ENCODE assay signal across 8 cellular contexts in the genomic region with DNA sequence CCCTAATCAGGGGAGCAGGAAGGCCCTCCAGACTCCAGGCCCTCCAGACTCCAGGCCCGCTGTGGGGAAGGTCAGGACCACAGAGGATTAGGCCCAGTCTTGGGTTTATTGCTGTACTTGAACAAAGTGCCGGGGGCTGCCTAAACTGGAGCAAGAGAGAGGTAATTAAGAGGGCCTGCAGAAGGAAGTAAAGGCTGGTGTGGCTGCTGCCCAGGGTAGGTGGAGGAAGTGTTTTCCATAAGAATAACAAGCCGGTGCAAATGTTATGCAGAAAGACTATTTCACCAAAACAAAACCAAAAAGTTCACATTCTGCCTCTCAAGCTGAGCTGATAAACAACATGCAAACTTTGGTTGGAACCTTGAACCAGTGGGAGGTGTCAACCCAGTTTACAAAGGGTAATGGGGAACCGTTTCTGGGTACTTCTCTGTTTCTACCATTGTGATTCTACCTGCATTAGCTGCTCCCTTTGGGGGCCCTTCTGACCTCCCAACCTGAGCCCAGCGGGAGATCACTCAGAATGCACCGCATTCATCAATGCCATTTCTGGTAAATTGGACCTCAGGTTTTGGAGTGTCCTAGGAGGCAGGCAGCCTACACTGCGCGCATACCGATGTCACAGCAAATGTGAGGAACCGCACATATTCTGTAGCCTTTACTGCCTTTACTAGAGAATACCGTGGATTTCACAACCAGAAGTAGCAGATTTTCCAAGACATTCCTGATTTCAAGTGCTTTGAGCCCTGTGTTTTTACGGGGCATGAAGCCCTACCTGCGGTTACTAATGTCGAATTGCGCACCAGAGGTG. TPM values are rescaled to one million over a fixed set of nuclear protein-coding genes. Genes with fewer than 3 reads are reported as not detected.
DNase-seq lines count a peak whose midpoint lies in the region; ATAC-seq and TF ChIP-seq lines count a peak whose summit lies in the region.

No MANE protein-coding gene starts in this region.

- H3K36me3 ChIP-seq in BLaER1 treated with 17β-estradiol and CSF1 and Interleukin-3, amounts not matched to agents 10 nM and 100 nM, result no peaks in the 10 kb centered on the region
- H3K36me3 ChIP-seq in IMR-90 (ENCODE audit: control insufficient read depth, insufficient read depth, low read length), result no peaks in the 10 kb centered on the region
- no peaks in the 10 kb centered on the region for H3K36me3 ChIP-seq in duodenal mucosa (ENCODE audit: control insufficient read depth in 1 of 2, insufficient read depth in 2 of 2, low read length in 2 of 2)
- no peaks in the 10 kb centered on the region for H3K36me3 ChIP-seq in neural cell (ENCODE audit: insufficient read depth, low read length)

- H3K4me1 ChIP-seq in BLaER1 treated with 17β-estradiol and CSF1 and Interleukin-3, amounts not matched to agents 10 nM and 100 nM, result peaks cover 16 to 41% (median 34%) of the 10 kb centered on the region in 10 experiments; a peak in 18 of 20 replicates
- H3K4me1 ChIP-seq in IMR-90 (ENCODE audit: control insufficient read depth, insufficient read depth, low read length), result peaks cover 2% of the 10 kb centered on the region; the same call in 1 of the 2 replicates
- peaks cover 4 to 6% of the 10 kb centered on the region in 2 donors for H3K4me1 ChIP-seq in duodenal mucosa (ENCODE audit: control insufficient read depth in 1 of 2, insufficient read depth in 2 of 2, low read length in 2 of 2)

- no peak overlapping the region; the same call in 1 of the 2 replicates for H2AK5ac ChIP-seq in IMR-90 (ENCODE audit: low read depth, low read length)

- H3K9ac ChIP-seq in BLaER1 treated with 17β-estradiol and CSF1 and Interleukin-3, amounts not matched to agents 10 nM and 100 nM, result peak overlapping the region; percentile 52 to 79 (median 75); a peak in 19 of 22 replicates
- H3K9ac ChIP-seq in IMR-90 (ENCODE audit: low read depth, low read length) (no peak overlapping the region), duodenal mucosa (ENCODE audit: low read depth in 1 of 2, low read length in 2 of 2) (no peak overlapping the region), neural cell (ENCODE audit: low read length) (peak overlapping the region; percentile 55)

- WGBS in IMR-90 (ENCODE audit: extremely low coverage in 2 of 2, insufficient read length in 1 of 2), 2 experiments, result 56% methylated on average over 12 of the region's 15 CpGs; no CpG with 5 or more reads in 1 of the 2 experiments

- BruUV-seq in IMR-90 (replicated peaks; lab: Mats Ljungman, UMichigan), result no TSS peak

- in situ Hi-C loops in IMR-90 (cut with MboI; ENCODE audit: low sequenced_read_pairs), result no loop called here

- dilution Hi-C loops in IMR-90 (cut with HindIII; ENCODE audit: low sequenced_read_pairs, unreplicated experiment), result no loop called here

- peak overlapping the region; percentile 55; the same call in 1 of the 2 replicates for H4K5ac ChIP-seq in IMR-90 (ENCODE audit: low read depth, low read length)

- H3F3A ChIP-seq in neural cell (ENCODE audit: insufficient read depth, low read length, poor library complexity, severe bottlenecking), result no peaks in the 10 kb centered on the region

- H3K23ac ChIP-seq in IMR-90 (ENCODE audit: low read depth, low read length), result no peak overlapping the region

- H2BK20ac ChIP-seq in IMR-90 (ENCODE audit: low read depth, low read length), result no peak overlapping the region

- H4K8ac ChIP-seq in IMR-90 (ENCODE audit: low read depth in 2 of 2, low read length in 2 of 2), result peak overlapping the region; percentile 28 to 81; a peak in 3 of 4 replicates

- peaks cover 0 to 11% (median 0%) of the 10 kb centered on the region in 11 experiments; a peak in 4 of 22 replicates for H3K27me3 ChIP-seq in BLaER1 treated with 17β-estradiol and CSF1 and Interleukin-3, amounts not matched to agents 10 nM and 100 nM
- peaks cover 6% of the 10 kb centered on the region; the same call in 1 of the 2 replicates for H3K27me3 ChIP-seq in IMR-90 (ENCODE audit: control insufficient read depth, insufficient read depth, low read length)
- H3K27me3 ChIP-seq in duodenal mucosa (ENCODE audit: control insufficient read depth in 1 of 2, insufficient read depth in 2 of 2, low read length in 2 of 2), result no peaks in the 10 kb centered on the region
- no peaks in the 10 kb centered on the region for H3K27me3 ChIP-seq in neural cell (ENCODE audit: insufficient read depth, low read depth, low read length)

- TF ChIP-seq EP300 in neural cell (conservative IDR thresholded peaks at IDR 0.05; ENCODE audit: poor library complexity, severe bottlenecking), result no peak

- no peak overlapping the region for H3K4ac ChIP-seq in IMR-90 (ENCODE audit: low read depth, low read length)

- peak overlapping the region; percentile 69 to 97 (median 88) for H3K4me2 ChIP-seq in BLaER1 treated with 17β-estradiol and CSF1 and Interleukin-3, amounts not matched to agents 10 nM and 100 nM
- H3K4me2 ChIP-seq in IMR-90 (ENCODE audit: low read depth, low read length) (no peak overlapping the region), neural cell (ENCODE audit: low read length) (no peak overlapping the region)

- TF ChIP-seq RAD21 in IMR-90 (IDR thresholded peaks at IDR 0.05; ENCODE audit: low read length) (no peak), neural cell (conservative IDR thresholded peaks at IDR 0.05) (no peak)

- intact Hi-C loops in IMR-90 (cut with micrococcal nuclease), result loop anchor here (5.0 to 10.0 kb wide), 2 partner anchors 345 to 423 kb away; no protein-coding TSS in a partner anchor
- intact Hi-C loops in posterior cingulate gyrus (cut with DNase I), result loop anchor here (5.0 to 10.0 kb wide), 2 partner anchors 110 to 143 kb away; no protein-coding TSS in a partner anchor

- DNase-seq in IMR-90, result no peak
- no peak for DNase-seq in posterior cingulate gyrus
- DNase-seq in stimulated activated CD4-positive, alpha-beta T cell treated with anti-CD3 and anti-CD28 coated beads, Interleukin-2, amount 100 ng/mL, for 24 hours, result no peak
- no peak for DNase-seq in stimulated activated CD4-positive, alpha-beta T cell treated with anti-CD3 and anti-CD28 coated beads, Interleukin-4, amount 100 ng/mL, for 24 hours
- no peak for DNase-seq in activated effector memory CD4-positive, alpha-beta T cell treated with anti-CD3 and anti-CD28 coated beads, Interleukin-2, amount 50 U/mL, for 16 hours

- peak overlapping the region; percentile 75 for H4K91ac ChIP-seq in IMR-90 (ENCODE audit: insufficient read depth, low read depth, low read length)

- H3K9me1 ChIP-seq in IMR-90 (ENCODE audit: insufficient read depth, low read length), result no peaks in the 10 kb centered on the region

- H2AK9ac ChIP-seq in IMR-90 (replicated peaks; ENCODE audit: low read depth, low read length, poor library complexity), result no peak overlapping the region

- no peak overlapping the region; the same call in 1 of the 2 replicates for H2BK120ac ChIP-seq in IMR-90 (ENCODE audit: low read depth, low read length)

- H3K79me1 ChIP-seq in IMR-90 (ENCODE audit: low read depth in 1 of 2, low read length in 2 of 2), result no peaks in the 10 kb centered on the region

- peak overlapping the region; percentile 96 for H2AFZ ChIP-seq in IMR-90 (replicated peaks; ENCODE audit: low read length, poor library complexity)
- H2AFZ ChIP-seq in neural cell (ENCODE audit: low read depth, low read length), result no peak overlapping the region

- POLR2A ChIA-PET in IMR-90 (lab: Charles Lee; ENCODE audit: unreplicated experiment), result no interaction called here

- H3K14ac ChIP-seq in IMR-90 (replicated peaks; ENCODE audit: low read depth, low read length), result no peak overlapping the region

- H4K20me1 ChIP-seq in BLaER1 treated with 17β-estradiol and CSF1 and Interleukin-3, amounts not matched to agents 10 nM and 100 nM, result no peaks in the 10 kb centered on the region
- no peaks in the 10 kb centered on the region for H4K20me1 ChIP-seq in IMR-90 (ENCODE audit: insufficient read depth, low read length)
- H4K20me1 ChIP-seq in neural cell (ENCODE audit: insufficient read depth), result no peaks in the 10 kb centered on the region

- TF ChIP-seq CTCF in IMR-90 (conservative IDR thresholded peaks at IDR 0.05; ENCODE audit: low read depth, low read length) (no peak), neural cell (IDR thresholded peaks at IDR 0.05; ENCODE audit: poor library complexity, severe bottlenecking) (no peak)

- H3K9me2 ChIP-seq in neural cell (ENCODE audit: insufficient read depth, low read length), result no peaks in the 10 kb centered on the region

- peaks cover 31 to 74% (median 50%) of the 10 kb centered on the region in 11 experiments for H3K9me3 ChIP-seq in BLaER1 treated with 17β-estradiol and CSF1 and Interleukin-3, amounts not matched to agents 10 nM and 100 nM (replicated peaks in 1 of 11)
- no peaks in the 10 kb centered on the region for H3K9me3 ChIP-seq in IMR-90 (ENCODE audit: control insufficient read depth, insufficient read depth, low read length)
- H3K9me3 ChIP-seq in duodenal mucosa (ENCODE audit: control insufficient read depth in 1 of 2, low read length in 2 of 2), result no peaks in the 10 kb centered on the region
- H3K9me3 ChIP-seq in neural cell (ENCODE audit: low read length), result no peaks in the 10 kb centered on the region

- no peak overlapping the region for H3K56ac ChIP-seq in IMR-90 (ENCODE audit: extremely low read depth, insufficient read depth, low read length)

- no peaks in the 10 kb centered on the region for H3K79me2 ChIP-seq in neural cell (replicated peaks; ENCODE audit: insufficient read depth, low read length)

- ATAC-seq in IMR-90 (ENCODE audit: low read depth), result no peak

- no peak for TF ChIP-seq POLR2A in IMR-90 (IDR thresholded peaks at IDR 0.05; ENCODE audit: low read depth, low read length)

- H3K4me3 ChIP-seq in BLaER1 treated with 17β-estradiol and CSF1 and Interleukin-3, amounts not matched to agents 10 nM and 100 nM, result peak overlapping the region; percentile 46 to 70 (median 58); a peak in 18 of 20 replicates
- H3K4me3 ChIP-seq in IMR-90 (ENCODE audit: insufficient read depth, low read depth, low read length) (peak overlapping the region; percentile 56), duodenal mucosa (ENCODE audit: low read depth in 1 of 2, low read length in 2 of 2) (peak overlapping the region; percentile 50 to 51), neural cell (ENCODE audit: low read length) (peak overlapping the region; percentile 65)

- no peak overlapping the region for H2BK5ac ChIP-seq in IMR-90 (ENCODE audit: low read depth, low read length, poor library complexity, severe bottlenecking)

- H3K18ac ChIP-seq in IMR-90 (ENCODE audit: low read depth, low read length), result no peak overlapping the region

- CTCF ChIA-PET in IMR-90 (lab: Yijun Ruan, JAX), result no interaction called here

- no peak overlapping the region for H2BK15ac ChIP-seq in IMR-90 (ENCODE audit: low read depth, low read length)

- peak overlapping the region in 10 of 11 experiments; percentile 50 to 75 (median 68); a peak in 15 of 22 replicates for H3K27ac ChIP-seq in BLaER1 treated with 17β-estradiol and CSF1 and Interleukin-3, amounts not matched to agents 10 nM and 100 nM
- H3K27ac ChIP-seq in IMR-90 (ENCODE audit: insufficient read depth, low read length) (no peak overlapping the region), duodenal mucosa (ENCODE audit: low read depth, low read length) (no peak overlapping the region), neural cell (ENCODE audit: low read length) (no peak overlapping the region)

RNA-seq across cellular contexts. Expression of gene BCOR, which starts 59.7 kb away (rescaled TPM):
- 7.5 and 8.9 TPM in 2 replicates for total RNA-seq in IMR-90 (2012; rRNA removed)
- polyA plus RNA-seq in IMR-90 (2012; rRNA removed) (7.9 and 9.0 TPM in 2 replicates), neural cell (18.0 and 23.7 TPM in 2 replicates)
- polyA plus RNA-seq in IMR-90 (2012; cell fraction: cytosol; rRNA removed), result 5.3 and 6.2 TPM in 2 replicates
- polyA plus RNA-seq in IMR-90 (2012; cell fraction: nucleus; rRNA removed; ENCODE audit: low replicate concordance), result 7.8 and 17.4 TPM in 2 replicates
- polyA minus RNA-seq in neural cell, result 49.7 and 72.6 TPM in 2 replicates

Comparison
In these comparisons a context has a peak if more than half of its experiments do, and no peak if none do; other contexts are left out.
1. H3K27ac ChIP-seq: peak in BLaER1 treated with 17β-estradiol and CSF1 and Interleukin-3, amounts not matched to agents 10 nM and 100 nM (10 of 11); none in IMR-90 (single experiment), duodenal mucosa (single experiment) and neural cell (single experiment).
2. H3K4me2 ChIP-seq: peak in BLaER1 treated with 17β-estradiol and CSF1 and Interleukin-3, amounts not matched to agents 10 nM and 100 nM (11 of 11); none in IMR-90 (single experiment) and neural cell (single experiment).
3. H3K9ac ChIP-seq: peak in BLaER1 treated with 17β-estradiol and CSF1 and Interleukin-3, amounts not matched to agents 10 nM and 100 nM (11 of 11) and neural cell (single experiment); none in IMR-90 (single experiment) and duodenal mucosa (0 of 2).
4. Peak in every context shown above with its lines, with median percentiles within 50 percentile points of each other: H3K4me3 ChIP-seq.